Comparison of ENCODE assay signal across 12 cellular contexts in genomic region chr10:369441-370221, GRCh38.
DNase-seq lines count a peak whose midpoint lies in the region; ATAC-seq and TF ChIP-seq lines count a peak whose summit lies in the region.
"Had no signal": no experiment of that assay in that cellular context is flagged by ENCODE, and none has a peak within 500 bp of the region (broad histone marks: within the 10 kb centered on the region; RNA-seq: fewer than 3 reads in every experiment).

No MANE protein-coding gene starts in this region.

- CTCF ChIA-PET in activated CD4-positive, alpha-beta memory T cell treated with anti-CD3 and anti-CD28 coated beads, Interleukin-2, amount 10 ng/mL, durations not matched to agents 7 days and 5 days (lab: Charles Lee), result no interaction called here

- H3K9me3 ChIP-seq in upper lobe of right lung, result no peaks in the 10 kb centered on the region

- POLR2A ChIA-PET in activated CD4-positive, alpha-beta memory T cell treated with anti-CD3 and anti-CD28 coated beads, Interleukin-2, amount 10 ng/mL, durations not matched to agents 7 days and 5 days (lab: Charles Lee), result no interaction called here

- no peak overlapping the region for H3K4me3 ChIP-seq in upper lobe of right lung

- H3K36me3 Mint-ChIP-seq in brain, result peaks cover 68% of the 10 kb centered on the region
- no peaks in the 10 kb centered on the region for H3K36me3 Mint-ChIP-seq in activated CD4-positive, alpha-beta memory T cell treated with anti-CD3 and anti-CD28 coated beads, Interleukin-2, amount 10 ng/mL, durations not matched to agents 7 days and 5 days (ENCODE audit: low read depth)
- H3K36me3 Mint-ChIP-seq: activated naive CD4-positive, alpha-beta T cell treated with anti-CD3 and anti-CD28 coated beads, Interleukin-2, amount 50 U/mL, for 72 hours had no signal

- no peak for TF ChIP-seq POLR2A in GM18505 (IDR thresholded peaks at IDR 0.05; ENCODE audit: borderline replicate concordance, extremely low read depth, insufficient read depth, insufficient read length)

- TF ChIP-seq CTCF in brain (conservative IDR thresholded peaks at IDR 0.05), result no peak
- TF ChIP-seq CTCF in upper lobe of right lung (IDR thresholded peaks at IDR 0.05), result no peak

- H3K36me3 ChIP-seq in upper lobe of right lung, result peaks cover 30% of the 10 kb centered on the region

- H3K4me1 Mint-ChIP-seq in brain, result peaks cover 49% of the 10 kb centered on the region
- no peaks in the 10 kb centered on the region for H3K4me1 Mint-ChIP-seq in activated CD4-positive, alpha-beta memory T cell treated with anti-CD3 and anti-CD28 coated beads, Interleukin-2, amount 10 ng/mL, durations not matched to agents 7 days and 5 days

- H3K27ac Mint-ChIP-seq in brain, result peak overlapping the region; percentile 16 to 92 (median 72)
- H3K27ac Mint-ChIP-seq in activated CD4-positive, alpha-beta memory T cell treated with anti-CD3 and anti-CD28 coated beads, Interleukin-2, amount 10 ng/mL, durations not matched to agents 7 days and 5 days, result no peak overlapping the region
- H3K27ac Mint-ChIP-seq: activated CD8-positive, alpha-beta T cell treated with anti-CD3 and anti-CD28 coated beads for 36 hours; activated naive CD4-positive, alpha-beta T cell treated with anti-CD3 and anti-CD28 coated beads, Interleukin-2, amount 50 U/mL, for 72 hours had no signal

- intact Hi-C loops in left ventricle myocardium superior (cut with micrococcal nuclease) (no loop called here), sciatic nerve (cut with DNase I) (no loop called here), upper lobe of right lung (cut with DNase I) (no loop called here)

- H3K27me3 ChIP-seq in upper lobe of right lung, result no peaks in the 10 kb centered on the region

- peak overlapping the region in 1 of 5 experiments; percentile 68 for H3K4me3 Mint-ChIP-seq in brain
- no peak overlapping the region for H3K4me3 Mint-ChIP-seq in activated CD4-positive, alpha-beta memory T cell treated with anti-CD3 and anti-CD28 coated beads, Interleukin-2, amount 10 ng/mL, durations not matched to agents 7 days and 5 days
- H3K4me3 Mint-ChIP-seq: activated CD8-positive, alpha-beta T cell treated with anti-CD3 and anti-CD28 coated beads for 36 hours; nephron progenitor cell had no signal

- no peaks in the 10 kb centered on the region for H3K27me3 Mint-ChIP-seq in brain
- no peaks in the 10 kb centered on the region for H3K27me3 Mint-ChIP-seq in activated CD4-positive, alpha-beta memory T cell treated with anti-CD3 and anti-CD28 coated beads, Interleukin-2, amount 10 ng/mL, durations not matched to agents 7 days and 5 days
- H3K27me3 Mint-ChIP-seq: activated CD8-positive, alpha-beta T cell treated with anti-CD3 and anti-CD28 coated beads for 36 hours had no signal

- no peak overlapping the region for H3K27ac ChIP-seq in upper lobe of right lung

- DNase-seq in ELF-1 (ENCODE audit: low read depth, low spot score) (peak; percentile 29), left ventricle myocardium superior (no peak), sciatic nerve (ENCODE audit: low spot score) (no peak), upper lobe of right lung (no peak)
- no peak for DNase-seq in activated CD8-positive, alpha-beta memory T cell treated with anti-CD3 and anti-CD28 coated beads, Interleukin-2, amount 50 U/mL, for 4 hours
- DNase-seq in activated CD4-positive, alpha-beta memory T cell treated with anti-CD3 and anti-CD28 coated beads, Interleukin-2, amount 10 ng/mL, durations not matched to agents 7 days and 5 days, result no peak
- DNase-seq: activated CD8-positive, alpha-beta T cell treated with anti-CD3 and anti-CD28 coated beads for 36 hours; effector memory CD4-positive, alpha-beta T cell; nephron progenitor cell had no signal

- peak; percentile 51 for ATAC-seq in left ventricle myocardium superior
- ATAC-seq in sciatic nerve, result peak; percentile 39
- no peak for ATAC-seq in GM18505 (IDR thresholded peaks at IDR 0.05; ENCODE audit: unreplicated experiment)
- ATAC-seq in upper lobe of right lung, result no peak
- ATAC-seq: activated CD8-positive, alpha-beta T cell treated with anti-CD3 and anti-CD28 coated beads for 36 hours; activated naive CD4-positive, alpha-beta T cell treated with anti-CD3 and anti-CD28 coated beads, Interleukin-2, amount 50 U/mL, for 72 hours had no signal

- H3K9me3 Mint-ChIP-seq in brain, result peaks cover 0 to 2% (median 0%) of the 10 kb centered on the region in 5 experiments
- H3K9me3 Mint-ChIP-seq in activated CD4-positive, alpha-beta memory T cell treated with anti-CD3 and anti-CD28 coated beads, Interleukin-2, amount 10 ng/mL, durations not matched to agents 7 days and 5 days, result no peaks in the 10 kb centered on the region
- H3K9me3 Mint-ChIP-seq: activated CD8-positive, alpha-beta T cell treated with anti-CD3 and anti-CD28 coated beads for 36 hours; activated naive CD4-positive, alpha-beta T cell treated with anti-CD3 and anti-CD28 coated beads, Interleukin-2, amount 50 U/mL, for 72 hours; nephron progenitor cell had no signal

- H3K4me1 ChIP-seq in upper lobe of right lung, result no peaks in the 10 kb centered on the region

Comparison
In these comparisons a context has a peak if more than half of its experiments do, and no peak if none do; other contexts are left out.
1. ATAC-seq: peak in left ventricle myocardium superior (single experiment) and sciatic nerve (single experiment); none in GM18505 (single experiment) and upper lobe of right lung (single experiment).